In genomic region chr10:96043895-96044580, GRCh38 we compare ENCODE assay signal across 8 cellular contexts. TPM values are rescaled to one million over a fixed set of nuclear protein-coding genes. Genes with fewer than 3 reads are reported as not detected.
DNase-seq lines count a peak whose midpoint lies in the region; ATAC-seq and TF ChIP-seq lines count a peak whose summit lies in the region.

No MANE protein-coding gene starts in this region.

- H3K27ac ChIP-seq in angular gyrus (ENCODE audit: low read depth, low read length) (peak overlapping the region; percentile 8), right atrium auricular region (peak overlapping the region; percentile 76 to 83), prostate gland (peak overlapping the region; percentile 85 to 87), aorta (ENCODE audit: low read depth in 1 of 2, low read length in 2 of 2) (peak overlapping the region; percentile 38 to 61)

- TF ChIP-seq CTCF in right atrium auricular region (IDR thresholded peaks at IDR 0.05) (no peak), prostate gland (IDR thresholded peaks at IDR 0.05) (no peak)

- under 1% methylated on average over 48 of the region's 56 CpGs for WGBS in prostate gland
- WGBS in aorta, 2 donors, result 1% methylated on average over 47 to 56 of the region's 56 CpGs

- H3K9me3 ChIP-seq in ES-I3 (ENCODE audit: control insufficient read depth, insufficient read depth, low read length) (no peaks in the 10 kb centered on the region), right atrium auricular region (no peaks in the 10 kb centered on the region), prostate gland (no peaks in the 10 kb centered on the region), aorta (ENCODE audit: control insufficient read depth, low read length) (no peaks in the 10 kb centered on the region)

- H3K9ac ChIP-seq in ES-I3 (ENCODE audit: low read depth, low read length), result peak overlapping the region; percentile 94

- 0 out of 2 replicates have a peak, but pooled peaks cover 5% of the 10 kb centered on the region for H3K36me3 ChIP-seq in ES-I3 (ENCODE audit: insufficient read depth, low read length)
- no peaks in the 10 kb centered on the region for H3K36me3 ChIP-seq in right atrium auricular region
- no peaks in the 10 kb centered on the region for H3K36me3 ChIP-seq in prostate gland
- H3K36me3 ChIP-seq in aorta (ENCODE audit: control insufficient read depth in 1 of 2, insufficient read depth in 2 of 2, low read length in 1 of 2), result no peaks in the 10 kb centered on the region

- no peak for TF ChIP-seq POLR2A in prostate gland (IDR thresholded peaks at IDR 0.05)

- H3K27me3 ChIP-seq in right atrium auricular region (no peaks in the 10 kb centered on the region), prostate gland (replicated peaks; ENCODE audit: insufficient read depth) (no peaks in the 10 kb centered on the region), aorta (ENCODE audit: control insufficient read depth in 1 of 2, insufficient read depth in 2 of 2, low read length in 1 of 2) (no peaks in the 10 kb centered on the region)

- ATAC-seq in GM21529 (IDR thresholded peaks at IDR 0.05; ENCODE audit: unreplicated experiment) (peak; percentile 35), aorta (ENCODE audit: low FRiP score) (peak; percentile 77)

- DNase-seq in HuH-7 (ENCODE audit: low spot score) (peak; percentile 57), SW480 (ENCODE audit: low spot score) (peak; percentile 50), right atrium auricular region (ENCODE audit: low spot score) (peak; percentile 67), prostate gland (ENCODE audit: low spot score) (peak; percentile 29), aorta (peak; percentile 65 to 83)

- H3K4me3 ChIP-seq in right atrium auricular region, result peak overlapping the region; percentile 66 to 87
- H3K4me3 ChIP-seq in prostate gland, result peak overlapping the region; percentile 77 to 80
- H3K4me3 ChIP-seq in aorta (ENCODE audit: low read length in 2 of 2), result peak overlapping the region; percentile 75 to 78

- no peaks in the 10 kb centered on the region for H3K4me1 ChIP-seq in ES-I3 (ENCODE audit: insufficient read depth, low read length)
- peaks cover 0 to 14% of the 10 kb centered on the region in 2 donors for H3K4me1 ChIP-seq in right atrium auricular region
- no peaks in the 10 kb centered on the region for H3K4me1 ChIP-seq in prostate gland (replicated peaks)
- peaks cover 0 to 2% of the 10 kb centered on the region in 2 donors for H3K4me1 ChIP-seq in aorta (ENCODE audit: control insufficient read depth in 1 of 2, insufficient read depth in 2 of 2, low read length in 2 of 2)

- intact Hi-C loops in prostate gland (cut with DNase I), result no loop called here
- intact Hi-C loops in aorta (cut with DNase I), result loop anchor here (2.0 to 5.0 kb wide), 2 partner anchors 47 to 788 kb away; partner anchors contain the start of gene LCOR (in 1 of the 2)

RNA-seq across cellular contexts. Expression of gene CCNJ, which starts 0.7 kb away (rescaled TPM):
- total RNA-seq in right atrium auricular region (1 to 10 TPM; 2.2 to 3.3 TPM), prostate gland (1 to 10 TPM; 6.3 to 7.5 TPM), aorta (1 to 10 TPM; 5.6 to 6.5 TPM)
- polyA plus RNA-seq in aorta, result 1 to 10 TPM in 1 of 2 donors, under 1 TPM in 1; 0.75 to 2.2 TPM

Comparison
In these comparisons a context has a peak if more than half of its experiments do, and no peak if none do; other contexts are left out.
1. Peak in every context shown above with its lines: DNase-seq, ATAC-seq, H3K4me3 ChIP-seq and H3K27ac ChIP-seq.
2. H3K27ac ChIP-seq: peak in every context shown above with its lines; median percentile 86 in prostate gland; 80 in right atrium auricular region; 50 in aorta; 8 in angular gyrus.